1 cellular context compared by ENCODE assay signal in genomic region chr14:94307410-94307992, GRCh38.
TF ChIP-seq lines count a peak whose summit lies in the region.

No MANE protein-coding gene starts in this region.

TF ChIP-seq in GM23338, 12 proteins besides CTCF, POLR2A, EP300 and RAD21 (continued from another document):
- TF ChIP-seq REST (IDR thresholded peaks at IDR 0.05; ENCODE audit: unreplicated experiment) (no peak), ZNF114 (CRISPR knock-in tag; IDR thresholded peaks at IDR 0.05) (no peak)
